In genomic region chrX:14528629-14529287, GRCh38 we compare ENCODE assay signal across 9 cellular contexts.
DNase-seq lines count a peak whose midpoint lies in the region; ATAC-seq lines count a peak whose summit lies in the region.
"Had no signal": no experiment of that assay in that cellular context is flagged by ENCODE, and none has a peak within 500 bp of the region (broad histone marks: within the 10 kb centered on the region; RNA-seq: fewer than 3 reads in every experiment).

No MANE protein-coding gene starts in this region.

- H3K9me3 ChIP-seq in iPS-18c (ENCODE audit: control insufficient read depth, insufficient read depth, low read length), result no peaks in the 10 kb centered on the region
- H3K9me3 ChIP-seq: BLaER1 treated with 17β-estradiol and CSF1 and Interleukin-3, amounts not matched to agents 10 nM and 100 nM had no signal

- DNase-seq in NCI-H2196 (lab: John Stamatoyannopoulos, UW; ENCODE audit: unreplicated experiment) (peak; percentile 3), NCI-H2196 treated with DMSO at 0.1 percent for 48 hours (lab: John Stamatoyannopoulos, UW; ENCODE audit: unreplicated experiment) (no peak), KBM-7 (peak; percentile 63), SHP77 (lab: John Stamatoyannopoulos, UW) (peak; percentile 0 to 1), astrocyte of the hippocampus (ENCODE audit: low read depth, low spot score) (peak; percentile 79)
- DNase-seq in stimulated activated CD4-positive, alpha-beta T cell treated with anti-CD3 and anti-CD28 coated beads, Interleukin-15, amount 100 ng/mL, for 24 hours, result peak; percentile 68

- in situ Hi-C loops in KBM-7 (cut with MboI; ENCODE audit: low pct_unique_long_range_greater_than_20kb, low sequenced_read_pairs), result no loop called here

- ATAC-seq in HG03175 (IDR thresholded peaks at IDR 0.05; ENCODE audit: unreplicated experiment), result no peak

- peak overlapping the region; percentile 46 for H3K4me3 ChIP-seq in iPS-18c (ENCODE audit: insufficient read depth, low read depth, low read length)
- H3K4me3 ChIP-seq: BLaER1 treated with 17β-estradiol and CSF1 and Interleukin-3, amounts not matched to agents 10 nM and 100 nM had no signal
